In the genomic region with DNA sequence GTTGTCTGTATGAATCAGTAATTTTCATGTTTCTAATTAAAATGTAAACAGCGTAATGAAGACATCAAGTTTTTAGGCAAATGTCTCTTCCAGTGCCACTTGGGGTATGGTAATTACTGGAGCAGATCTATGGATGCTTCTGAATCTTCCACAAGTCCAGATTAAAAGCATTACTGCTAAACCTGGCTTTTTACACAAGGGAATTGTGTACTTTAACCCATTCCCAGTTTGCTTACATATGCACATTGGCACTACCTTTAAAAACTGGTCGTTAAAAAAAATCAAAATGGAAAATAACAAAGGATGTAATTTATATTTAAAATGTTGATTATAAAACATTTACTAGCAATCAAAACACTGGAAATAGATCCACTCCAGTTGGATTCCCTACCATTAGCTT, we compare ENCODE assay signal across 18 cellular contexts. TPM values are rescaled to one million over a fixed set of nuclear protein-coding genes. Genes with fewer than 3 reads are reported as not detected.
DNase-seq lines count a peak whose midpoint lies in the region; ATAC-seq and TF ChIP-seq lines count a peak whose summit lies in the region.
"Had no signal": no experiment of that assay in that cellular context is flagged by ENCODE, and none has a peak within 500 bp of the region (broad histone marks: within the 10 kb centered on the region; RNA-seq: fewer than 3 reads in every experiment).

No MANE protein-coding gene starts in this region.

- ATAC-seq in Panc1 = no peak

- WGBS in liver = 56% methylated on average over 2 of the region's 2 CpGs

- TF ChIP-seq POLR2A in vagina (IDR thresholded peaks at IDR 0.05) = no peak

- intact Hi-C loops in Panc1 (cut with micrococcal nuclease; ENCODE audit: unreplicated experiment) (no loop called here), vagina (cut with DNase I) (no loop called here)

- no peak for TF ChIP-seq RAD21 in liver (IDR thresholded peaks at IDR 0.05)

- H3K36me3 ChIP-seq in Panc1 (ENCODE audit: control insufficient read depth, insufficient read depth, low read length) (no peaks in the 10 kb centered on the region), liver (ENCODE audit: control insufficient read depth in 4 of 4, insufficient read depth in 3 of 4, low read depth in 1 of 4, low read length in 3 of 4) (no peaks in the 10 kb centered on the region), vagina (no peaks in the 10 kb centered on the region)
- H3K36me3 ChIP-seq: BE2C had no signal

- H3K27ac ChIP-seq in Panc1 (ENCODE audit: low read length) = 0 out of 2 replicates have a peak overlapping the region, but pooled peaks have one; percentile 40
- H3K27ac ChIP-seq in caudate nucleus (ENCODE audit: low read depth, low read length) = peak overlapping the region; percentile 1
- no peak overlapping the region for H3K27ac ChIP-seq in liver (ENCODE audit: low read depth in 1 of 2, low read length in 2 of 2)
- H3K27ac ChIP-seq in vagina = no peak overlapping the region
- H3K27ac ChIP-seq: HL-60 had no signal

- DNase-seq in NCI-H748 (lab: John Stamatoyannopoulos, UW; ENCODE audit: unreplicated experiment) (peak; percentile 18), NCI-H748 treated with DMSO at 0.1 percent for 48 hours (lab: John Stamatoyannopoulos, UW) (no peak), Panc1 (ENCODE audit: low read depth, low spot score) (no peak), caudate nucleus (lab: John Stamatoyannopoulos, UW) (no peak), DMS79 (lab: John Stamatoyannopoulos, UW) (no peak), vagina (ENCODE audit: extremely low spot score in 2 of 2) (no peak)
- DNase-seq in activated T-cell treated with anti-CD3 and anti-CD28 coated beads, Interleukin-2, amount 50 U/mL, for 48 hours = no peak
- DNase-seq: ACHN; BE2C; CD4-positive, CD25-positive, alpha-beta regulatory T cell; CD8-positive, alpha-beta memory T cell; COR-L47; GDM1; HCEC 1CT; IMR-90 had no signal

- no peak for TF ChIP-seq CTCF in Panc1 (IDR thresholded peaks at IDR 0.05)
- TF ChIP-seq CTCF in liver (IDR thresholded peaks at IDR 0.05; ENCODE audit: low read depth, low read length, missing input control) = no peak
- TF ChIP-seq CTCF in vagina (IDR thresholded peaks at IDR 0.05) = no peak

- in situ Hi-C loops in Panc1 (cut with HindIII; ENCODE audit: low pct_unique_long_range_greater_than_20kb, low sequenced_read_pairs) = no loop called here

- CTCF ChIA-PET in Panc1 (lab: Charles Lee) = no interaction called here

- no TSS peak for BruUV-seq in Panc1 (replicated peaks; lab: Mats Ljungman, UMichigan)

- H3K9ac ChIP-seq in liver (ENCODE audit: low read depth in 1 of 2, low read length in 2 of 2) = no peak overlapping the region

- H3K9me3 ChIP-seq in Panc1 (ENCODE audit: control insufficient read depth, insufficient read depth, low read depth, low read length) = no peaks in the 10 kb centered on the region
- H3K9me3 ChIP-seq in liver (ENCODE audit: control insufficient read depth in 4 of 4, low read length in 3 of 4) = no peaks in the 10 kb centered on the region
- no peaks in the 10 kb centered on the region for H3K9me3 ChIP-seq in vagina
- H3K9me3 ChIP-seq: BE2C had no signal

- H3K4me3 ChIP-seq in Panc1 (ENCODE audit: low read depth in 2 of 2, low read length in 2 of 2) (no peak overlapping the region), liver (ENCODE audit: low read depth in 1 of 3, low read length in 3 of 3) (no peak overlapping the region), vagina (no peak overlapping the region)
- H3K4me3 ChIP-seq: GM23338 had no signal

- POLR2A ChIA-PET in Panc1 (lab: Charles Lee) = no interaction called here

- H3K4me1 ChIP-seq in Panc1 (ENCODE audit: control insufficient read depth, insufficient read depth, low read length) (peaks cover 50% of the 10 kb centered on the region), liver (ENCODE audit: control insufficient read depth in 4 of 4, insufficient read depth in 4 of 4, low read length in 3 of 4) (peaks cover 2 to 36% (median 27%) of the 10 kb centered on the region in 4 donors), vagina (no peaks in the 10 kb centered on the region)
- H3K4me1 ChIP-seq: BE2C had no signal

- H3K27me3 ChIP-seq in Panc1 (ENCODE audit: control insufficient read depth, insufficient read depth, low read length) = no peaks in the 10 kb centered on the region
- H3K27me3 ChIP-seq in liver (ENCODE audit: control insufficient read depth in 4 of 4, insufficient read depth in 4 of 4, low read length in 3 of 4) = no peaks in the 10 kb centered on the region
- no peaks in the 10 kb centered on the region for H3K27me3 ChIP-seq in vagina
- H3K27me3 ChIP-seq: BE2C had no signal

TF ChIP-seq in liver, 16 proteins besides CTCF, POLR2A, EP300 and RAD21:
- TF ChIP-seq FOXA2 (IDR thresholded peaks at IDR 0.05) (no peak), HNF4A (conservative IDR thresholded peaks at IDR 0.05) (peak; percentile 36)

RNA-seq across cellular contexts. Expression of a gene that starts 19.7 kb away (rescaled TPM):
- 19.5 TPM for total RNA-seq in Panc1 (2021; ENCODE audit: unreplicated experiment)
- 6.1 TPM for polyA plus RNA-seq in Panc1 (2012; ENCODE audit: insufficient read length)
- total RNA-seq in liver = 1 to 10 TPM; 4.9 to 5.4 TPM
- polyA plus RNA-seq in liver = 1 to 10 TPM; 1.1 to 7.8 TPM
- total RNA-seq in vagina = 3.2 TPM
- total RNA-seq: CD4-positive, CD25-positive, alpha-beta regulatory T cell; CD8-positive, alpha-beta memory T cell had no signal
- polyA plus RNA-seq: CD4-positive, CD25-positive, alpha-beta regulatory T cell; CD8-positive, alpha-beta memory T cell had no signal

Comparison
In these comparisons a context has a peak if more than half of its experiments do, and no peak if none do; other contexts are left out.
1. H3K27ac ChIP-seq: peak in Panc1 (single experiment) and caudate nucleus (single experiment); none in liver (0 of 2) and vagina (single experiment).